In the genomic region with DNA sequence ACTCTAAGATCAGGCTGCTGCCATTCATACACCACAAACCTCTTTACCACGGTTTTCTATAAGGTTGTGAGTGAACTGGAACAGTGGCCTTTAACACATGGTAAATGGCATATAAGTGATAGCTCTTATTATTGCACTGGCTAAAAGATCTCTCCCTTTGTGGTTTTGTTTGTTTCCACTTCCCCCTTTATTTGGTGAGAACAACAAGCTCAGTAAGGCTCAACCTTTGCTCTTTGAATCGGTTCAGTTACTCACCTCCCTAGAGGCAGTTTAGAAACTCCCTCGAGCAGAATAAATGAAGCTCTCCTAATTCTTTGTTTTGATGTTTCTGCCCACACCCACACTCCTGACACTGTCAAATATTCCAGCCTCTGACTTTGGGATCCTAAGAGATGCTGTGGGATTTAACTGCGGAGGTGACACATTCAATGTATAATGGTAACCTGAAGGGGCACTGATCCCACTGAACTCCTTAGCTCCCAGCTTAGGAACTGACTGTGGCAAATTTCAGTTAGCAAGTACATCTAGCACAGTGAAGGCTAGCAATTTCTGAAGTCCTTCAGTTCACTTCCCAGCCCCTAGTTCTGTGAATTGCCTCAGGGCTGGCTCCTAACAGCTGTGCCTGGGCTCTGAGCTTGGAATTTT, we compare ENCODE assay signal across 9 cellular contexts. TPM values are rescaled to one million over a fixed set of nuclear protein-coding genes. Genes with fewer than 3 reads are reported as not detected.
DNase-seq lines count a peak whose midpoint lies in the region; ATAC-seq, FAIRE-seq and TF ChIP-seq lines count a peak whose summit lies in the region.
"Had no signal": no experiment of that assay in that cellular context is flagged by ENCODE, and none has a peak within 500 bp of the region (broad histone marks: within the 10 kb centered on the region; RNA-seq: fewer than 3 reads in every experiment).

No MANE protein-coding gene starts in this region.

- peak overlapping the region; percentile 7 for H3K27ac Mint-ChIP-seq in progenitor cell of endocrine pancreas

- peak overlapping the region; percentile 26; the same call in 1 of the 2 replicates for H3K4me2 ChIP-seq in PC-3 (ENCODE audit: low read length)

- no peak overlapping the region for H3K4me3 Mint-ChIP-seq in progenitor cell of endocrine pancreas (ENCODE audit: low read depth)

- H3K9me3 ChIP-seq in PC-3 (ENCODE audit: low read length) (no peaks in the 10 kb centered on the region), kidney (ENCODE audit: control insufficient read depth in 1 of 2, low read length in 2 of 2) (peaks cover 0 to 5% of the 10 kb centered on the region in 2 donors)

- no peaks in the 10 kb centered on the region for H3K9me2 ChIP-seq in PC-3 (replicated peaks; ENCODE audit: low read length)

- no peaks in the 10 kb centered on the region for H3F3A ChIP-seq in PC-3 (ENCODE audit: low read length, unreplicated experiment)

- H3K4me1 Mint-ChIP-seq in progenitor cell of endocrine pancreas (ENCODE audit: low read depth), result peaks cover 8% of the 10 kb centered on the region

- no peak for FAIRE-seq in kidney (lab: Jason Lieb, UNC)
- FAIRE-seq: A204.1 had no signal

- BruUV-seq in PC-3 (replicated peaks; lab: Mats Ljungman, UMichigan), result no TSS peak

- CTCF ChIA-PET in PC-3 (lab: Charles Lee), result no interaction called here

- H3K4me3 ChIP-seq in PC-3 (ENCODE audit: low read length) (no peak overlapping the region), kidney (ENCODE audit: low read length in 2 of 2) (no peak overlapping the region)

- intact Hi-C loops in PC-3 (cut with micrococcal nuclease) (no loop called here), kidney (cut with DNase I) (no loop called here)

- POLR2A ChIA-PET in PC-3 (lab: Charles Lee; ENCODE audit: unreplicated experiment), result interaction anchor here (0.5 kb wide), 1 partner anchor 823 kb away, joined by 5 read pairs; no protein-coding TSS in a partner anchor

- no peaks in the 10 kb centered on the region for H3K27me3 Mint-ChIP-seq in progenitor cell of endocrine pancreas

- H3K27ac ChIP-seq in PC-3 (ENCODE audit: low read length) (no peak overlapping the region), kidney (ENCODE audit: low read depth in 2 of 2, low read length in 2 of 2) (no peak overlapping the region)

- no peaks in the 10 kb centered on the region for H3K36me3 Mint-ChIP-seq in progenitor cell of endocrine pancreas (ENCODE audit: insufficient read depth)

- DNase-seq in DMS79 treated with DMSO at 0.1 percent for 48 hours (lab: John Stamatoyannopoulos, UW), result peak; percentile 1
- DNase-seq in DMS79 (lab: John Stamatoyannopoulos, UW), result no peak
- DNase-seq in PC-3, result no peak
- DNase-seq in progenitor cell of endocrine pancreas (ENCODE audit: low spot score, unreplicated experiment), result no peak
- no peak for DNase-seq in kidney
- no peak for DNase-seq in GOT3 (lab: John Stamatoyannopoulos, UW)
- no peak for DNase-seq in T1000 (lab: John Stamatoyannopoulos, UW)

- H2AFZ ChIP-seq in PC-3 (ENCODE audit: low read length), result 0 out of 2 replicates have a peak overlapping the region, but pooled peaks have one; percentile 9

- H3K36me3 ChIP-seq in PC-3 (ENCODE audit: low read depth, low read length) (no peaks in the 10 kb centered on the region), kidney (ENCODE audit: control insufficient read depth in 1 of 2, insufficient read depth in 2 of 2, low read length in 2 of 2) (no peaks in the 10 kb centered on the region)

- H3K9me3 Mint-ChIP-seq in progenitor cell of endocrine pancreas (ENCODE audit: low read depth), result peaks cover 3% of the 10 kb centered on the region

- H4K20me1 ChIP-seq in PC-3 (ENCODE audit: low read length), result no peaks in the 10 kb centered on the region

- H3K27me3 ChIP-seq in PC-3 (ENCODE audit: low read length), result no peaks in the 10 kb centered on the region

- no peak for TF ChIP-seq CTCF in PC-3 (conservative IDR thresholded peaks at IDR 0.05; ENCODE audit: low read depth, low read length)
- no peak for TF ChIP-seq CTCF in progenitor cell of endocrine pancreas (IDR thresholded peaks at IDR 0.05; ENCODE audit: unreplicated experiment)
- no peak for TF ChIP-seq CTCF in kidney (IDR thresholded peaks at IDR 0.05; ENCODE audit: borderline replicate concordance, extremely low read depth, insufficient read depth)

- H3K9ac ChIP-seq in PC-3 (ENCODE audit: low read length), result no peak overlapping the region
- no peak overlapping the region for H3K9ac ChIP-seq in kidney (ENCODE audit: low read length in 2 of 2)

- peak; percentile 98 for ATAC-seq in HG03025 (IDR thresholded peaks at IDR 0.05; ENCODE audit: low FRiP score, unreplicated experiment)
- no peak for ATAC-seq in PC-3

- peaks cover 8% of the 10 kb centered on the region for H3K4me1 ChIP-seq in PC-3 (ENCODE audit: insufficient read depth, low read length)
- peaks cover 0 to 5% of the 10 kb centered on the region in 2 donors for H3K4me1 ChIP-seq in kidney (ENCODE audit: control insufficient read depth in 1 of 2, insufficient read depth in 1 of 2, low read depth in 1 of 2, low read length in 2 of 2)

- no peaks in the 10 kb centered on the region for H3K79me2 ChIP-seq in PC-3 (ENCODE audit: low read length)

RNA-seq across cellular contexts. Expression of a gene that starts 22.5 kb away (rescaled TPM):
- total RNA-seq in PC-3 (2014; rRNA removed) (67.9 and 74.6 TPM in 2 replicates), progenitor cell of endocrine pancreas (153 and 171 TPM in 2 replicates), kidney (76.5 TPM)
- polyA plus RNA-seq in kidney (ENCODE audit: insufficient read depth, low read depth, low replicate concordance), result 40.5 TPM
